ENCODE assay signal across 1 cellular context in genomic region chr15:96359371-96359771, GRCh38.
TF ChIP-seq lines count a peak whose summit lies in the region.

No MANE protein-coding gene starts in this region.

TF ChIP-seq in IMR-90, 13 proteins besides CTCF, POLR2A, EP300 and RAD21:
- TF ChIP-seq BHLHE40 (IDR thresholded peaks at IDR 0.05; ENCODE audit: low read depth, low read length) (no peak), MAFK (IDR thresholded peaks at IDR 0.05; ENCODE audit: low read depth, low read length) (no peak), NFE2L2 (IDR thresholded peaks at IDR 0.05; ENCODE audit: low read depth, low read length) (no peak), FOS (IDR thresholded peaks at IDR 0.05; ENCODE audit: low read depth, low read length) (no peak), CEBPB (IDR thresholded peaks at IDR 0.05; ENCODE audit: low read depth, low read length) (no peak), MAZ (IDR thresholded peaks at IDR 0.05; ENCODE audit: borderline replicate concordance, low read depth, low read length) (no peak), RCOR1 (IDR thresholded peaks at IDR 0.05; ENCODE audit: insufficient replicate concordance, low read length) (no peak), SMC3 (IDR thresholded peaks at IDR 0.05; ENCODE audit: low read depth, low read length) (no peak), MXI1 (IDR thresholded peaks at IDR 0.05; ENCODE audit: borderline replicate concordance, low read depth, low read length) (no peak), CHD1 (IDR thresholded peaks at IDR 0.05; ENCODE audit: low read depth, low read length) (no peak), RFX5 (IDR thresholded peaks at IDR 0.05; ENCODE audit: low read depth, low read length) (no peak)
- TF ChIP-seq, protein P1, sequence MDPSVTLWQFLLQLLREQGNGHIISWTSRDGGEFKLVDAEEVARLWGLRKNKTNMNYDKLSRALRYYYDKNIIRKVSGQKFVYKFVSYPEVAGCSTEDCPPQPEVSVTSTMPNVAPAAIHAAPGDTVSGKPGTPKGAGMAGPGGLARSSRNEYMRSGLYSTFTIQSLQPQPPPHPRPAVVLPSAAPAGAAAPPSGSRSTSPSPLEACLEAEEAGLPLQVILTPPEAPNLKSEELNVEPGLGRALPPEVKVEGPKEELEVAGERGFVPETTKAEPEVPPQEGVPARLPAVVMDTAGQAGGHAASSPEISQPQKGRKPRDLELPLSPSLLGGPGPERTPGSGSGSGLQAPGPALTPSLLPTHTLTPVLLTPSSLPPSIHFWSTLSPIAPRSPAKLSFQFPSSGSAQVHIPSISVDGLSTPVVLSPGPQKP (IDR thresholded peaks at IDR 0.05; ENCODE audit: borderline replicate concordance, low read depth, low read length) = no peak
